8 cellular contexts compared by ENCODE assay signal in the genomic region with DNA sequence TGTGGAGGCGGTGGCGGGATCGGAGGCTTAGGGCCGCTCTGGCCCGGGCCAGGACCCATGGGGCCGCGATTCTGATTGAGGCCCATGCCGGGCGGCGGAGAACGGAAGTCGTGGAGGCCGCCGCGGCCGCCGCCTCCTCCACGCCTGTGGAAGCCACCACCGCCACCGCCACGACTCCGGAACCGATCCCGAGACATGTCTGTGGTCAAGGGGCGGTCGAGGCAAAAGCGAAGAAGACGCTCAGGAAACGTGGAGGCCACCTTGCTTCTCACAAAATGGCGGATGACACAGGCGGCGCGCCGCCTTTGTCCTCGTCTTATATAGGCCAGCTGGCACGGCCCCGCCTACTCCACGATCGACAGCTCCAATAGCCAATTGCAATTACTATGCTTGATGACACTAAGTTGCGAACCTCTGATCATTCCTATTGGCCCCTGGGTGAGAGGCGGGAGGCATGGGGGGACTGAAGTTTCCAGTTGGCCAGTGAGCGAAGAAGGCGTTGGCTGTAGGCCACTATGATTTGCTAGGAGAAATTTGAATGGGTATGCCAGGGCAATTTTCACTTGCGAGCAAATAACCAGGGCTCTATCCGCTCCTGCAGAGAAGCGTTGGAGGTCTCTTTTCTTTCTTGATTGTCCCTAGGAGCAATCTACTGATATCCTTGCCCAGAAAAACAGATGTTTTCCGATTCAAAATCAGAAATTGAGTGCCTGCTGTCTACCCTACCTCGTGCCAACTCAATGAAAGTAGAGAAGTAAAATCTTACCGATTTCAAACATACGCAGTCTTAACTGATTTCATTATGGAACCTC. TPM values are rescaled to one million over a fixed set of nuclear protein-coding genes. Genes with fewer than 3 reads are reported as not detected.
DNase-seq lines count a peak whose midpoint lies in the region; ATAC-seq and TF ChIP-seq lines count a peak whose summit lies in the region.

A gene with protein sequence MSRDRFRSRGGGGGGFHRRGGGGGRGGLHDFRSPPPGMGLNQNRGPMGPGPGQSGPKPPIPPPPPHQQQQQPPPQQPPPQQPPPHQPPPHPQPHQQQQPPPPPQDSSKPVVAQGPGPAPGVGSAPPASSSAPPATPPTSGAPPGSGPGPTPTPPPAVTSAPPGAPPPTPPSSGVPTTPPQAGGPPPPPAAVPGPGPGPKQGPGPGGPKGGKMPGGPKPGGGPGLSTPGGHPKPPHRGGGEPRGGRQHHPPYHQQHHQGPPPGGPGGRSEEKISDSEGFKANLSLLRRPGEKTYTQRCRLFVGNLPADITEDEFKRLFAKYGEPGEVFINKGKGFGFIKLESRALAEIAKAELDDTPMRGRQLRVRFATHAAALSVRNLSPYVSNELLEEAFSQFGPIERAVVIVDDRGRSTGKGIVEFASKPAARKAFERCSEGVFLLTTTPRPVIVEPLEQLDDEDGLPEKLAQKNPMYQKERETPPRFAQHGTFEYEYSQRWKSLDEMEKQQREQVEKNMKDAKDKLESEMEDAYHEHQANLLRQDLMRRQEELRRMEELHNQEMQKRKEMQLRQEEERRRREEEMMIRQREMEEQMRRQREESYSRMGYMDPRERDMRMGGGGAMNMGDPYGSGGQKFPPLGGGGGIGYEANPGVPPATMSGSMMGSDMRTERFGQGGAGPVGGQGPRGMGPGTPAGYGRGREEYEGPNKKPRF (minus strand): TSS at position 293 of the 812 bp plus-strand sequence. CDS start 96 bp downstream, at position 197.

- ATAC-seq in HG03196 (IDR thresholded peaks at IDR 0.05; ENCODE audit: unreplicated experiment), result peak; percentile 89
- peak; percentile 91 for ATAC-seq in activated B cell treated with CpG ODN at 0.5 μM for 24 hours (ENCODE audit: low read depth)

- intact Hi-C loops in activated B cell treated with CpG ODN at 0.5 μM for 24 hours (cut with micrococcal nuclease), result loop anchor here (1.0 to 5.0 kb wide), 9 partner anchors 9 to 1846 kb away; a partner anchor contains a TSS

- H3K4me3 Mint-ChIP-seq in activated B cell treated with CpG ODN at 0.5 μM for 24 hours, result peak within 1 kb of the TSS; percentile 95
- peak within 1 kb of the TSS; percentile 89 to 98 (median 95) for H3K4me3 Mint-ChIP-seq in immature natural killer cell

- no peak for TF ChIP-seq CTCF in activated B cell treated with CpG ODN at 0.5 μM for 24 hours (IDR thresholded peaks at IDR 0.05)

- TF ChIP-seq POLR2A in GM18951 (IDR thresholded peaks at IDR 0.05; ENCODE audit: extremely low read depth, insufficient read depth, insufficient read length), result peak; percentile 99

- H3K36me3 Mint-ChIP-seq in activated B cell treated with CpG ODN at 0.5 μM for 24 hours (ENCODE audit: low read depth), result peaks cover 40% of the 10 kb centered on the region
- peaks cover 20 to 36% (median 36%) of the 10 kb centered on the region in 3 donors for H3K36me3 Mint-ChIP-seq in immature natural killer cell

- H3K27me3 Mint-ChIP-seq in activated B cell treated with CpG ODN at 0.5 μM for 24 hours, result no peaks in the 10 kb centered on the region
- H3K27me3 Mint-ChIP-seq in immature natural killer cell (ENCODE audit: low read depth in 3 of 3), result peaks cover 12 to 25% (median 22%) of the 10 kb centered on the region in 3 donors

- peak; percentile 99 for DNase-seq in AG08396 (ENCODE audit: low spot score)
- peak; percentile 99 for DNase-seq in NCI-H345 (lab: John Stamatoyannopoulos, UW)
- DNase-seq in activated B cell treated with CpG ODN at 0.5 μM for 24 hours, result peak; percentile 95
- peak; percentile 70 to 99 (median 96) for DNase-seq in caudate nucleus (lab: John Stamatoyannopoulos, UW)
- DNase-seq in immature natural killer cell, result peak; percentile 97 to 98 (median 98)
- peak; percentile 99 for DNase-seq in smooth muscle cell of the brain vasculature (ENCODE audit: low read depth, low spot score)

- H3K4me1 Mint-ChIP-seq in activated B cell treated with CpG ODN at 0.5 μM for 24 hours, result peaks cover 39% of the 10 kb centered on the region
- peaks cover 48 to 50% of the 10 kb centered on the region in 2 donors for H3K4me1 Mint-ChIP-seq in immature natural killer cell

- peak within 1 kb of the TSS; percentile 94 for H3K27ac ChIP-seq in caudate nucleus (ENCODE audit: low read depth, low read length)

- H3K27ac Mint-ChIP-seq in activated B cell treated with CpG ODN at 0.5 μM for 24 hours, result peak within 1 kb of the TSS; percentile 98
- H3K27ac Mint-ChIP-seq in immature natural killer cell, result peak within 1 kb of the TSS; percentile 89 to 99 (median 98)

- POLR2A ChIA-PET in activated B cell treated with CpG ODN at 0.5 μM for 24 hours (lab: Charles Lee), result interaction anchor here (0.6 to 1.6 kb wide), 21 partner anchors 9 to 1258 kb away, joined by 3 to 20 read pairs (median 4); a partner anchor contains a TSS

- CTCF ChIA-PET in activated B cell treated with CpG ODN at 0.5 μM for 24 hours (lab: Charles Lee), result interaction anchor here (0.6 to 1.0 kb wide), 2 partner anchors 9 to 260 kb away, joined by 3 read pairs; no protein-coding TSS in a partner anchor

- in situ Hi-C loops in GM18951 (cut with MboI; ENCODE audit: low sequenced_read_pairs, unreplicated experiment), result no loop called here

- H3K9me3 Mint-ChIP-seq in activated B cell treated with CpG ODN at 0.5 μM for 24 hours (no peaks in the 10 kb centered on the region), immature natural killer cell (no peaks in the 10 kb centered on the region)

RNA-seq across cellular contexts. Expression of the gene that starts here (rescaled TPM):
- total RNA-seq in activated B cell treated with CpG ODN at 0.5 μM for 24 hours, result 380 and 429 TPM in 2 replicates
- 100 to 1,000 TPM in 1 of 3 donors, 10 to 100 TPM in 2; 35.4 to 155 (median 82.1) TPM for polyA plus RNA-seq in immature natural killer cell

Comparison
In these comparisons a context has a peak if more than half of its experiments do, and no peak if none do; other contexts are left out.
1. Peak in every context shown above with its lines: DNase-seq, ATAC-seq and H3K27ac ChIP-seq.